8 cellular contexts compared by ENCODE assay signal in genomic region chr22:50627914-50628542, GRCh38. TPM values are rescaled to one million over a fixed set of nuclear protein-coding genes. Genes with fewer than 3 reads are reported as not detected.
A peak's percentile ranks its signal among the peaks of the same experiment; 100 is the strongest.
DNase-seq lines count a peak whose midpoint lies in the region; ATAC-seq and TF ChIP-seq lines count a peak whose summit lies in the region.

Gene ARSA, minus strand, starts transcription at chr22:50628152. Its CDS starts 373 bp downstream, at chr22:50627779.

- H3K36me3 Mint-ChIP-seq in CD8-positive, alpha-beta T cell: peaks cover 17% of the 10 kb centered on the region
- peaks cover 0 to 8% (median 0%) of the 10 kb centered on the region in 3 donors for H3K36me3 Mint-ChIP-seq in naive thymus-derived CD8-positive, alpha-beta T cell

- H3K27me3 ChIP-seq in CD8-positive, alpha-beta T cell (ENCODE audit: insufficient read depth, low read length): no peaks in the 10 kb centered on the region
- no peaks in the 10 kb centered on the region for H3K27me3 ChIP-seq in Panc1 (ENCODE audit: control insufficient read depth, insufficient read depth, low read length)

- intact Hi-C loops in CD8-positive, alpha-beta T cell (cut with DNase I, micrococcal nuclease): loop anchor here (1.0 to 5.0 kb wide), 11 partner anchors 28 to 656 kb away; partner anchors contain the start of genes PPP6R2 (in 2 of the 2), CHKB (in 1 of the 2), LMF2 (in 1 of the 2) and MAPK8IP2 (in 1 of the 2)
- intact Hi-C loops in Panc1 (cut with micrococcal nuclease; ENCODE audit: unreplicated experiment): no loop called here

- peaks cover 24% of the 10 kb centered on the region for H3K4me1 ChIP-seq in CD8-positive, alpha-beta T cell (ENCODE audit: insufficient read depth, low read length)
- H3K4me1 ChIP-seq in Panc1 (ENCODE audit: control insufficient read depth, insufficient read depth, low read length): no peaks in the 10 kb centered on the region

- peak; percentile 53 to 86 (median 71) for DNase-seq in CD8-positive, alpha-beta T cell
- peak; percentile 60 for DNase-seq in HPDE6-E6E7 (ENCODE audit: extremely low spot score)
- no peak for DNase-seq in Panc1 (ENCODE audit: low read depth, low spot score)
- DNase-seq in activated T-helper 1 cell treated with Interleukin-2 at 50 U/mL for 16 hours (ENCODE audit: low read depth): peak; percentile 64
- peak; percentile 74 for DNase-seq in fibroblast of mammary gland (ENCODE audit: low read depth)
- peak; percentile 59 to 87 (median 74) for DNase-seq in naive thymus-derived CD8-positive, alpha-beta T cell
- peak; percentile 71 to 82 (median 74) for DNase-seq in stimulated activated naive CD4-positive, alpha-beta T cell (lab: John Stamatoyannopoulos, UW)

- H3K9me3 Mint-ChIP-seq in CD8-positive, alpha-beta T cell: no peaks in the 10 kb centered on the region
- H3K9me3 Mint-ChIP-seq in naive thymus-derived CD8-positive, alpha-beta T cell: no peaks in the 10 kb centered on the region

- POLR2A ChIA-PET in CD8-positive, alpha-beta T cell (lab: Charles Lee): interaction anchor here (1.3 to 2.6 kb wide), 2 partner anchors 80 to 103 kb away, joined by 3 to 11 read pairs; partner anchors contain the start of gene SCO2
- POLR2A ChIA-PET in Panc1 (lab: Charles Lee): no interaction called here
- POLR2A ChIA-PET in naive thymus-derived CD8-positive, alpha-beta T cell (lab: Charles Lee): interaction anchor here (0.7 to 3.1 kb wide), 9 partner anchors 45 to 436 kb away, joined by 3 to 13 read pairs (median 4); partner anchors contain the start of genes CHKB, LMF2, NCAPH2 and SCO2

- H3K4me3 ChIP-seq in CD8-positive, alpha-beta T cell (ENCODE audit: low read depth, low read length): peak within 1 kb of the TSS; percentile 78
- H3K4me3 ChIP-seq in Panc1 (ENCODE audit: low read depth in 2 of 2, low read length in 2 of 2): peak within 1 kb of the TSS; percentile 82 to 85
- peak within 1 kb of the TSS; percentile 71 for H3K4me3 ChIP-seq in fibroblast of mammary gland (ENCODE audit: control insufficient read depth, low read depth, low read length)

- no peak for TF ChIP-seq CTCF in CD8-positive, alpha-beta T cell (IDR thresholded peaks at IDR 0.05)
- TF ChIP-seq CTCF in Panc1 (IDR thresholded peaks at IDR 0.05): peak; percentile 71
- TF ChIP-seq CTCF in fibroblast of mammary gland (conservative IDR thresholded peaks at IDR 0.05; ENCODE audit: control insufficient read depth, insufficient read depth, low read depth, low read length): no peak

- peak within 1 kb of the TSS; percentile 95 for H3K27ac Mint-ChIP-seq in CD8-positive, alpha-beta T cell
- peak within 1 kb of the TSS; percentile 89 to 97 (median 93) for H3K27ac Mint-ChIP-seq in naive thymus-derived CD8-positive, alpha-beta T cell

- CTCF ChIA-PET in CD8-positive, alpha-beta T cell (lab: Charles Lee): interaction anchor here (1.7 kb wide), 1 partner anchor 102 kb away, joined by 7 read pairs; the partner anchor contains the start of gene SCO2
- CTCF ChIA-PET in Panc1 (lab: Charles Lee): interaction anchor here (0.7 to 0.8 kb wide), 2 partner anchors 63 to 65 kb away, joined by 3 to 4 read pairs; no protein-coding TSS in a partner anchor

- H3K9me3 ChIP-seq in CD8-positive, alpha-beta T cell (ENCODE audit: low read length): no peaks in the 10 kb centered on the region
- no peaks in the 10 kb centered on the region for H3K9me3 ChIP-seq in Panc1 (ENCODE audit: control insufficient read depth, insufficient read depth, low read depth, low read length)

- in situ Hi-C loops in Panc1 (cut with HindIII; ENCODE audit: low pct_unique_long_range_greater_than_20kb, low sequenced_read_pairs): no loop called here

- H3K27me3 Mint-ChIP-seq in CD8-positive, alpha-beta T cell (ENCODE audit: low read depth): no peaks in the 10 kb centered on the region
- H3K27me3 Mint-ChIP-seq in naive thymus-derived CD8-positive, alpha-beta T cell: no peaks in the 10 kb centered on the region

- ATAC-seq in CD8-positive, alpha-beta T cell: peak; percentile 90
- peak; percentile 80 for ATAC-seq in GM19397 (IDR thresholded peaks at IDR 0.05; ENCODE audit: unreplicated experiment)
- ATAC-seq in Panc1: peak; percentile 87
- ATAC-seq in naive thymus-derived CD8-positive, alpha-beta T cell: peak; percentile 91 to 92

- H3K4me3 Mint-ChIP-seq in CD8-positive, alpha-beta T cell: peak within 1 kb of the TSS; percentile 91
- peak within 1 kb of the TSS; percentile 79 to 96 (median 91) for H3K4me3 Mint-ChIP-seq in naive thymus-derived CD8-positive, alpha-beta T cell

- BruUV-seq in Panc1 (replicated peaks; lab: Mats Ljungman, UMichigan): no TSS peak

- peak within 1 kb of the TSS; percentile 62 for H3K27ac ChIP-seq in CD8-positive, alpha-beta T cell (ENCODE audit: low read depth, low read length)
- H3K27ac ChIP-seq in Panc1 (ENCODE audit: low read length): peak within 1 kb of the TSS; percentile 90

- H3K36me3 ChIP-seq in CD8-positive, alpha-beta T cell (ENCODE audit: insufficient read depth, low read length): peaks cover 5% of the 10 kb centered on the region
- no peaks in the 10 kb centered on the region; the same call in 1 of the 2 replicates for H3K36me3 ChIP-seq in Panc1 (ENCODE audit: control insufficient read depth, insufficient read depth, low read length)

- H3K4me1 Mint-ChIP-seq in CD8-positive, alpha-beta T cell (ENCODE audit: low read depth): peaks cover 19% of the 10 kb centered on the region
- peaks cover 22 to 34% (median 30%) of the 10 kb centered on the region in 4 donors for H3K4me1 Mint-ChIP-seq in naive thymus-derived CD8-positive, alpha-beta T cell

RNA-seq across cellular contexts. Expression of gene ARSA, which starts in this region (rescaled TPM):
- total RNA-seq in CD8-positive, alpha-beta T cell: 10 to 100 TPM; 37.1 to 43.4 TPM
- total RNA-seq in Panc1 (2021; ENCODE audit: unreplicated experiment): 43.8 TPM
- polyA plus RNA-seq in Panc1 (2012; ENCODE audit: insufficient read length): 39.5 TPM
- 10 to 100 TPM; 88.4 to 88.9 TPM for total RNA-seq in naive thymus-derived CD8-positive, alpha-beta T cell
- 1 to 10 TPM; 7.2 to 9.3 (median 7.3) TPM for polyA plus RNA-seq in naive thymus-derived CD8-positive, alpha-beta T cell
